ENCODE assay signal across 37 cellular contexts in genomic region chr19:53704011-53704410, GRCh38.
DNase-seq lines count a peak whose midpoint lies in the region; ATAC-seq, FAIRE-seq and TF ChIP-seq lines count a peak whose summit lies in the region.
"Had no signal": no experiment of that assay in that cellular context is flagged by ENCODE, and none has a peak within 500 bp of the region (broad histone marks: within the 10 kb centered on the region; RNA-seq: fewer than 3 reads in every experiment).

No MANE protein-coding gene starts in this region.

- POLR2A ChIA-PET in WTC11 (lab: Charles Lee), result no interaction called here

- H3K9me3 ChIP-seq in spleen, result peaks cover 0 to 5% (median 0%) of the 10 kb centered on the region in 8 donors
- H3K9me3 ChIP-seq: BE2C; BLaER1; BLaER1 treated with 17β-estradiol and CSF1 and Interleukin-3, amounts not matched to agents 10 nM and 100 nM; Caco-2 had no signal

- no peak overlapping the region for H3K4me3 ChIP-seq in spleen
- H3K4me3 ChIP-seq: A549; BLaER1; BLaER1 treated with 17β-estradiol and CSF1 and Interleukin-3, amounts not matched to agents 10 nM and 100 nM had no signal

- TF ChIP-seq CTCF in WTC11 (IDR thresholded peaks at IDR 0.05) (no peak), spleen (IDR thresholded peaks at IDR 0.05 in 8 of 11, conservative IDR thresholded peaks at IDR 0.05 in 3 of 11) (no peak), HFFc6 (IDR thresholded peaks at IDR 0.05) (no peak)

- H3K36me3 ChIP-seq in spleen, result no peaks in the 10 kb centered on the region
- H3K36me3 ChIP-seq: BE2C; BLaER1; BLaER1 treated with 17β-estradiol and CSF1 and Interleukin-3, amounts not matched to agents 10 nM and 100 nM had no signal

- 78 to 88% (median 84%) methylated on average over 8 of the region's 8 CpGs for WGBS in spleen, 5 donors

- H3K27ac Mint-ChIP-seq in WTC11 (peak overlapping the region; percentile 44; the same call in 1 of the 2 replicates), HFFc6 (no peak overlapping the region)
- H3K27ac Mint-ChIP-seq: B cell; CD14-positive monocyte; CD4-positive, alpha-beta memory T cell; CD4-positive, alpha-beta T cell; CD4-positive, CD25-positive, alpha-beta regulatory T cell; CD8-positive, alpha-beta memory T cell; CD8-positive, alpha-beta T cell had no signal

- no peak for ATAC-seq in WTC11
- ATAC-seq: A549; CD8-positive, alpha-beta T cell had no signal

- intact Hi-C loops in head of caudate nucleus (cut with DNase I), result no loop called here
- intact Hi-C loops in posterior vena cava (cut with DNase I), result no loop called here
- intact Hi-C loops in spleen (cut with DNase I; ENCODE audit: low total_unique reads), result no loop called here

- H3K27ac ChIP-seq in spleen, result no peak overlapping the region
- H3K27ac ChIP-seq: 22Rv1; A549; BLaER1; BLaER1 treated with 17β-estradiol and CSF1 and Interleukin-3, amounts not matched to agents 10 nM and 100 nM; C4-2B had no signal

- H3K9me3 Mint-ChIP-seq in WTC11, result no peaks in the 10 kb centered on the region
- H3K9me3 Mint-ChIP-seq in HFFc6, result peaks cover 55% of the 10 kb centered on the region
- H3K9me3 Mint-ChIP-seq: CD4-positive, alpha-beta T cell; CD8-positive, alpha-beta T cell had no signal

- no peak for DNase-seq in WTC11 (ENCODE audit: low spot score)
- DNase-seq in head of caudate nucleus, result peak; percentile 9 to 81 (median 45)
- DNase-seq in posterior vena cava (ENCODE audit: low spot score), result peak; percentile 23
- DNase-seq in putamen (ENCODE audit: low spot score), result peak; percentile 33
- no peak for DNase-seq in spleen
- no peak for DNase-seq in H54 (ENCODE audit: insufficient read length, low spot score)
- no peak for DNase-seq in pons (ENCODE audit: low spot score)
- no peak for DNase-seq in HFFc6
- DNase-seq: 8988T; ACHN; AML-193; BE2C; C1 segment of cervical spinal cord; Caco-2; Calu3; CD4-positive, alpha-beta memory T cell; CD4-positive, alpha-beta T cell; CD4-positive, CD25-positive, alpha-beta regulatory T cell; CD8-positive, alpha-beta memory T cell; CD8-positive, alpha-beta T cell; COR-L47; DMS 273 treated with DMSO at 0.1 percent for 48 hours; DMS153; DMS53; DMS79; DMS79 treated with DMSO at 0.1 percent for 48 hours; DND-41; EL had no signal

- CTCF ChIA-PET in WTC11 (lab: Charles Lee), result interaction anchor here (0.9 kb wide), 1 partner anchor 42 kb away, joined by 3 read pairs; no protein-coding TSS in a partner anchor

- H3K4me3 Mint-ChIP-seq in WTC11 (no peak overlapping the region), HFFc6 (no peak overlapping the region)
- H3K4me3 Mint-ChIP-seq: B cell; CD14-positive monocyte; CD4-positive, alpha-beta memory T cell; CD4-positive, alpha-beta T cell; CD4-positive, CD25-positive, alpha-beta regulatory T cell; CD8-positive, alpha-beta memory T cell; CD8-positive, alpha-beta T cell had no signal

- H3K4me1 Mint-ChIP-seq in WTC11 (peaks cover 7% of the 10 kb centered on the region), HFFc6 (ENCODE audit: low read depth) (no peaks in the 10 kb centered on the region)
- H3K4me1 Mint-ChIP-seq: B cell; CD14-positive monocyte; CD4-positive, alpha-beta memory T cell; CD4-positive, CD25-positive, alpha-beta regulatory T cell; CD8-positive, alpha-beta memory T cell had no signal

- H3K27me3 Mint-ChIP-seq in WTC11 (ENCODE audit: low read depth), result no peaks in the 10 kb centered on the region
- H3K27me3 Mint-ChIP-seq in HFFc6 (ENCODE audit: insufficient read depth), result peaks cover 2% of the 10 kb centered on the region; the same call in 1 of the 2 replicates
- H3K27me3 Mint-ChIP-seq: B cell; CD4-positive, alpha-beta T cell; CD4-positive, CD25-positive, alpha-beta regulatory T cell; CD8-positive, alpha-beta memory T cell had no signal

- peaks cover 70% of the 10 kb centered on the region for H3K36me3 Mint-ChIP-seq in WTC11
- 0 out of 2 replicates have a peak, but pooled peaks cover 5% of the 10 kb centered on the region for H3K36me3 Mint-ChIP-seq in HFFc6 (ENCODE audit: low read depth)
- H3K36me3 Mint-ChIP-seq: CD14-positive monocyte; CD4-positive, alpha-beta memory T cell; CD4-positive, CD25-positive, alpha-beta regulatory T cell; CD8-positive, alpha-beta memory T cell; CD8-positive, alpha-beta T cell had no signal

- H3K4me1 ChIP-seq in spleen, result no peaks in the 10 kb centered on the region
- H3K4me1 ChIP-seq: A549; BE2C; BLaER1; BLaER1 treated with 17β-estradiol and CSF1 and Interleukin-3, amounts not matched to agents 10 nM and 100 nM; Caco-2 had no signal

- no peak for FAIRE-seq in H54 (lab: Jason Lieb, UNC)
- FAIRE-seq: A204.1, A549, D721Med had no signal

- peaks cover 0 to 4% (median 0%) of the 10 kb centered on the region in 7 donors for H3K27me3 ChIP-seq in spleen (replicated peaks in 1 of 7)
- H3K27me3 ChIP-seq: BE2C; BLaER1; BLaER1 treated with 17β-estradiol and CSF1 and Interleukin-3, amounts not matched to agents 10 nM and 100 nM had no signal

- no peak for TF ChIP-seq POLR2A in spleen (IDR thresholded peaks at IDR 0.05)
- TF ChIP-seq POLR2A in H54 (IDR thresholded peaks at IDR 0.05; ENCODE audit: low read depth, low read length), result no peak

TF ChIP-seq in WTC11, 78 proteins besides CTCF, POLR2A, EP300 and RAD21 (continues in another document):
- TF ChIP-seq NR3C1 (CRISPR knock-in tag; conservative IDR thresholded peaks at IDR 0.05; ENCODE audit: low read depth) (no peak), USF2 (CRISPR knock-in tag; IDR thresholded peaks at IDR 0.05) (no peak), AFF4 (CRISPR knock-in tag; IDR thresholded peaks at IDR 0.05; ENCODE audit: borderline replicate concordance) (no peak), ATF3 (CRISPR knock-in tag; conservative IDR thresholded peaks at IDR 0.05) (no peak), ZNF138 (CRISPR knock-in tag; conservative IDR thresholded peaks at IDR 0.05) (no peak), KAT7 (CRISPR knock-in tag; IDR thresholded peaks at IDR 0.05; ENCODE audit: borderline replicate concordance) (no peak), NR2C2 (CRISPR knock-in tag; IDR thresholded peaks at IDR 0.05) (no peak)

Comparison
In these comparisons a context has a peak if more than half of its experiments do, and no peak if none do; other contexts are left out.
1. DNase-seq: peak in head of caudate nucleus (42 of 42), posterior vena cava (single experiment) and putamen (single experiment); none in WTC11 (single experiment), spleen (single experiment), H54 (single experiment), pons (single experiment) and HFFc6 (single experiment).